In genomic region chr15:55270301-55270700, GRCh38 we compare ENCODE assay signal across 24 cellular contexts. TPM values are rescaled to one million over a fixed set of nuclear protein-coding genes. Genes with fewer than 3 reads are reported as not detected.
DNase-seq lines count a peak whose midpoint lies in the region; ATAC-seq and TF ChIP-seq lines count a peak whose summit lies in the region.
"Had no signal": no experiment of that assay in that cellular context is flagged by ENCODE, and none has a peak within 500 bp of the region (broad histone marks: within the 10 kb centered on the region; RNA-seq: fewer than 3 reads in every experiment).

No MANE protein-coding gene starts in this region.

- POLR2A ChIA-PET in naive thymus-derived CD8-positive, alpha-beta T cell (lab: Charles Lee), result interaction anchor here (0.6 to 1.2 kb wide), 6 partner anchors 9 to 73 kb away, joined by 3 to 5 read pairs (median 3); partner anchors contain the start of gene RSL24D1

- no peak for TF ChIP-seq CTCF in HL-60 (IDR thresholded peaks at IDR 0.05; ENCODE audit: insufficient read depth, low read length)
- no peak for TF ChIP-seq CTCF in glutamatergic neuron (IDR thresholded peaks at IDR 0.05; ENCODE audit: partially characterized antibody, unreplicated experiment)
- no peak for TF ChIP-seq CTCF in omental fat pad (IDR thresholded peaks at IDR 0.05)

- no peak for ATAC-seq in CD4-positive, CD25-positive, alpha-beta regulatory T cell (ENCODE audit: low read depth in 2 of 2)
- ATAC-seq in naive thymus-derived CD8-positive, alpha-beta T cell, result no peak
- ATAC-seq in GM18868 (IDR thresholded peaks at IDR 0.05; ENCODE audit: unreplicated experiment) (no peak), omental fat pad (ENCODE audit: low FRiP score) (no peak), left cardiac atrium (no peak)
- ATAC-seq: heart right ventricle; left ventricle myocardium superior; stimulated activated naive B cell treated with anti-CD40 and anti-IgM and Interleukin-4, amounts not matched to agents 10 μg/mL and 1 μg/mL and 100 μg/mL, for 72 hours had no signal

- H3K4me3 Mint-ChIP-seq in CD4-positive, CD25-positive, alpha-beta regulatory T cell, result peak overlapping the region in 1 of 4 donors; percentile 64
- H3K4me3 Mint-ChIP-seq in activated naive CD8-positive, alpha-beta T cell treated with anti-CD3 and anti-CD28 coated beads for 36 hours, result no peak overlapping the region
- H3K4me3 Mint-ChIP-seq in naive thymus-derived CD8-positive, alpha-beta T cell, result peak overlapping the region in 9 of 10 donors; percentile 7 to 86 (median 59)
- H3K4me3 Mint-ChIP-seq in glutamatergic neuron (ENCODE audit: unreplicated experiment), result no peak overlapping the region
- H3K4me3 Mint-ChIP-seq: activated B cell treated with CpG ODN at 0.5 μM for 24 hours; stimulated activated naive B cell treated with anti-CD40 and anti-IgM and Interleukin-4, amounts not matched to agents 10 μg/mL and 1 μg/mL and 100 μg/mL, for 72 hours had no signal

- peaks cover 27% of the 10 kb centered on the region for H3K4me1 ChIP-seq in CD4-positive, CD25-positive, alpha-beta regulatory T cell (ENCODE audit: control insufficient read depth, insufficient read depth, low read length, poor library complexity, severe bottlenecking)
- H3K4me1 ChIP-seq: tibial artery had no signal

- H3K9me3 Mint-ChIP-seq in CD4-positive, CD25-positive, alpha-beta regulatory T cell, result no peaks in the 10 kb centered on the region
- H3K9me3 Mint-ChIP-seq in activated naive CD8-positive, alpha-beta T cell treated with anti-CD3 and anti-CD28 coated beads for 36 hours, result peaks cover 3% of the 10 kb centered on the region
- H3K9me3 Mint-ChIP-seq in naive thymus-derived CD8-positive, alpha-beta T cell, result peaks cover 0 to 1% (median 0%) of the 10 kb centered on the region in 9 donors
- H3K9me3 Mint-ChIP-seq in glutamatergic neuron (ENCODE audit: unreplicated experiment), result peaks cover 2% of the 10 kb centered on the region
- H3K9me3 Mint-ChIP-seq: activated B cell treated with CpG ODN at 0.5 μM for 24 hours; stimulated activated naive B cell treated with anti-CD40 and anti-IgM and Interleukin-4, amounts not matched to agents 10 μg/mL and 1 μg/mL and 100 μg/mL, for 72 hours had no signal

- H3K4me3 ChIP-seq in CD4-positive, CD25-positive, alpha-beta regulatory T cell (ENCODE audit: low read depth, low read length), result no peak overlapping the region
- H3K4me3 ChIP-seq in HL-60 (replicated peaks; ENCODE audit: insufficient read depth, low read length), result no peak overlapping the region
- H3K4me3 ChIP-seq: adrenal gland, heart right ventricle, skin epidermis, tibial artery had no signal

- no peaks in the 10 kb centered on the region for H3K27me3 Mint-ChIP-seq in CD4-positive, CD25-positive, alpha-beta regulatory T cell
- no peaks in the 10 kb centered on the region for H3K27me3 Mint-ChIP-seq in activated naive CD8-positive, alpha-beta T cell treated with anti-CD3 and anti-CD28 coated beads for 36 hours
- no peaks in the 10 kb centered on the region for H3K27me3 Mint-ChIP-seq in naive thymus-derived CD8-positive, alpha-beta T cell
- peaks cover 2% of the 10 kb centered on the region for H3K27me3 Mint-ChIP-seq in glutamatergic neuron (ENCODE audit: unreplicated experiment)
- H3K27me3 Mint-ChIP-seq: activated B cell treated with CpG ODN at 0.5 μM for 24 hours; stimulated activated naive B cell treated with anti-CD40 and anti-IgM and Interleukin-4, amounts not matched to agents 10 μg/mL and 1 μg/mL and 100 μg/mL, for 72 hours had no signal

- H3K36me3 ChIP-seq in CD4-positive, CD25-positive, alpha-beta regulatory T cell (ENCODE audit: control insufficient read depth, insufficient read depth, low read length), result no peaks in the 10 kb centered on the region
- H3K36me3 ChIP-seq: adrenal gland had no signal

- no peaks in the 10 kb centered on the region for H3K27me3 ChIP-seq in CD4-positive, CD25-positive, alpha-beta regulatory T cell (ENCODE audit: control insufficient read depth, insufficient read depth, low read length)
- no peaks in the 10 kb centered on the region for H3K27me3 ChIP-seq in HL-60 (ENCODE audit: insufficient read depth, poor library complexity, severe bottlenecking)
- H3K27me3 ChIP-seq: adrenal gland, heart right ventricle, tibial artery had no signal

- DNase-seq in CD4-positive, CD25-positive, alpha-beta regulatory T cell, result no peak
- DNase-seq in HL-60 (ENCODE audit: low read depth in 1 of 2, low spot score in 1 of 2), result no peak
- DNase-seq in activated naive CD8-positive, alpha-beta T cell treated with anti-CD3 and anti-CD28 coated beads for 36 hours, result no peak
- no peak for DNase-seq in naive thymus-derived CD8-positive, alpha-beta T cell
- DNase-seq in glutamatergic neuron, result no peak
- DNase-seq in omental fat pad (ENCODE audit: low spot score), result no peak
- no peak for DNase-seq in left cardiac atrium
- DNase-seq: activated B cell treated with CpG ODN at 0.5 μM for 24 hours; activated effector memory CD4-positive, alpha-beta T cell treated with Interleukin-2 at 50 U/mL for 16 hours; adrenal gland; COR-L47; cortex of kidney; DMS79 treated with DMSO at 0.1 percent for 48 hours; H7; heart right ventricle; left ventricle myocardium superior; NCI-H1417 treated with DMSO at 0.1 percent for 48 hours; NCI-H524 treated with DMSO at 0.1 percent for 48 hours; stimulated activated CD4-positive, alpha-beta T cell treated with anti-CD3 and anti-CD28 coated beads, Interleukin-2, amount 100 ng/mL, for 24 hours; stimulated activated naive B cell treated with anti-CD40 and anti-IgM and Interleukin-4, amounts not matched to agents 10 μg/mL and 1 μg/mL and 100 μg/mL, for 72 hours; T-helper 9 cell; tibial artery had no signal

- no peaks in the 10 kb centered on the region for H3K9me3 ChIP-seq in CD4-positive, CD25-positive, alpha-beta regulatory T cell (ENCODE audit: control insufficient read depth in 2 of 2, low read length in 2 of 2)
- H3K9me3 ChIP-seq: adrenal gland, heart right ventricle, tibial artery had no signal

- peak overlapping the region in 2 of 3 donors; percentile 58 to 74 for H3K27ac Mint-ChIP-seq in CD4-positive, CD25-positive, alpha-beta regulatory T cell
- peak overlapping the region; percentile 96 for H3K27ac Mint-ChIP-seq in activated naive CD8-positive, alpha-beta T cell treated with anti-CD3 and anti-CD28 coated beads for 36 hours
- peak overlapping the region; percentile 29 to 99 (median 97) for H3K27ac Mint-ChIP-seq in naive thymus-derived CD8-positive, alpha-beta T cell
- H3K27ac Mint-ChIP-seq in glutamatergic neuron (ENCODE audit: unreplicated experiment), result no peak overlapping the region
- H3K27ac Mint-ChIP-seq: activated B cell treated with CpG ODN at 0.5 μM for 24 hours; stimulated activated naive B cell treated with anti-CD40 and anti-IgM and Interleukin-4, amounts not matched to agents 10 μg/mL and 1 μg/mL and 100 μg/mL, for 72 hours had no signal

- no peak overlapping the region for H3K27ac ChIP-seq in CD4-positive, CD25-positive, alpha-beta regulatory T cell (ENCODE audit: insufficient read depth, low read length, poor library complexity, severe bottlenecking)
- peak overlapping the region; percentile 32 for H3K27ac ChIP-seq in HL-60 (replicated peaks)
- H3K27ac ChIP-seq: adrenal gland, tibial artery had no signal

- H3K36me3 Mint-ChIP-seq in CD4-positive, CD25-positive, alpha-beta regulatory T cell, result peaks cover 19% of the 10 kb centered on the region
- H3K36me3 Mint-ChIP-seq in activated naive CD8-positive, alpha-beta T cell treated with anti-CD3 and anti-CD28 coated beads for 36 hours, result peaks cover 74% of the 10 kb centered on the region
- H3K36me3 Mint-ChIP-seq in naive thymus-derived CD8-positive, alpha-beta T cell, result peaks cover 0 to 4% (median 3%) of the 10 kb centered on the region in 3 donors
- no peaks in the 10 kb centered on the region for H3K36me3 Mint-ChIP-seq in glutamatergic neuron (ENCODE audit: unreplicated experiment)

- intact Hi-C loops in left cardiac atrium (cut with DNase I), result no loop called here

- H3K4me1 Mint-ChIP-seq in CD4-positive, CD25-positive, alpha-beta regulatory T cell, result peaks cover 47 to 81% (median 72%) of the 10 kb centered on the region in 4 donors
- H3K4me1 Mint-ChIP-seq in activated naive CD8-positive, alpha-beta T cell treated with anti-CD3 and anti-CD28 coated beads for 36 hours, result peaks cover 80% of the 10 kb centered on the region
- peaks cover 33 to 89% (median 79%) of the 10 kb centered on the region in 4 donors for H3K4me1 Mint-ChIP-seq in naive thymus-derived CD8-positive, alpha-beta T cell
- H3K4me1 Mint-ChIP-seq in glutamatergic neuron (ENCODE audit: low read depth, unreplicated experiment), result no peaks in the 10 kb centered on the region

RNA-seq across cellular contexts. Expression of gene RAB27A, which starts 19.3 kb away (rescaled TPM):
- 34.0 TPM for total RNA-seq in CD4-positive, CD25-positive, alpha-beta regulatory T cell
- 10 to 100 TPM; 39.1 to 69.2 (median 46.1) TPM for polyA plus RNA-seq in CD4-positive, CD25-positive, alpha-beta regulatory T cell
- total RNA-seq in activated naive CD8-positive, alpha-beta T cell treated with anti-CD3 and anti-CD28 coated beads for 36 hours, result 10 to 100 TPM; 82.2 to 91.0 TPM
- 10 to 100 TPM; 26.2 to 28.0 TPM for total RNA-seq in naive thymus-derived CD8-positive, alpha-beta T cell
- polyA plus RNA-seq in naive thymus-derived CD8-positive, alpha-beta T cell, result 10 to 100 TPM; 35.0 to 88.0 (median 39.3) TPM
- total RNA-seq in glutamatergic neuron (ENCODE audit: unreplicated experiment) (4.9 TPM), omental fat pad (10 to 100 TPM; 11.1 to 33.4 (median 19.8) TPM), left cardiac atrium (10 to 100 TPM in 1 of 2 donors, 1 to 10 TPM in 1; 9.9 to 17.7 TPM)

RNA-seq across cellular contexts. Expression of gene PIGBOS1, which starts 48.6 kb away (rescaled TPM):
- total RNA-seq in CD4-positive, CD25-positive, alpha-beta regulatory T cell, result 9.4 TPM
- 10 to 100 TPM; 49.9 to 63.0 (median 56.1) TPM for polyA plus RNA-seq in CD4-positive, CD25-positive, alpha-beta regulatory T cell
- 10 to 100 TPM; 13.6 to 14.4 TPM for total RNA-seq in activated naive CD8-positive, alpha-beta T cell treated with anti-CD3 and anti-CD28 coated beads for 36 hours
- 10 to 100 TPM; 15.7 to 16.5 TPM for total RNA-seq in naive thymus-derived CD8-positive, alpha-beta T cell
- polyA plus RNA-seq in naive thymus-derived CD8-positive, alpha-beta T cell, result 10 to 100 TPM; 28.4 to 37.5 (median 34.0) TPM
- total RNA-seq in glutamatergic neuron (ENCODE audit: unreplicated experiment) (14.4 TPM), omental fat pad (10 to 100 TPM in 3 of 4 donors, 1 to 10 TPM in 1; 8.2 to 13.8 (median 11.4) TPM), left cardiac atrium (10 to 100 TPM in 1 of 2 donors, 1 to 10 TPM in 1; 8.6 to 12.6 TPM)

RNA-seq across cellular contexts. Expression of gene PIGB, which starts 48.7 kb away (rescaled TPM):
- total RNA-seq in CD4-positive, CD25-positive, alpha-beta regulatory T cell, result 38.5 TPM
- 10 to 100 TPM; 14.3 to 19.1 (median 17.8) TPM for polyA plus RNA-seq in CD4-positive, CD25-positive, alpha-beta regulatory T cell
- total RNA-seq in activated naive CD8-positive, alpha-beta T cell treated with anti-CD3 and anti-CD28 coated beads for 36 hours, result 10 to 100 TPM; 16.9 to 20.3 TPM
- 10 to 100 TPM; 12.4 to 21.2 TPM for total RNA-seq in naive thymus-derived CD8-positive, alpha-beta T cell
- polyA plus RNA-seq in naive thymus-derived CD8-positive, alpha-beta T cell, result 10 to 100 TPM; 10.8 to 15.3 (median 13.5) TPM
- total RNA-seq in glutamatergic neuron (ENCODE audit: unreplicated experiment) (6.4 TPM), omental fat pad (10 to 100 TPM in 3 of 4 donors, 1 to 10 TPM in 1; 8.2 to 14.5 (median 11.1) TPM), left cardiac atrium (1 to 10 TPM; 4.2 to 7.5 TPM)

Comparison
In these comparisons a context has a peak if more than half of its experiments do, and no peak if none do; other contexts are left out.
1. H3K4me3 Mint-ChIP-seq: peak in naive thymus-derived CD8-positive, alpha-beta T cell (9 of 10); none in activated naive CD8-positive, alpha-beta T cell treated with anti-CD3 and anti-CD28 coated beads for 36 hours (single experiment) and glutamatergic neuron (single experiment).